Comparison of ENCODE assay signal across 8 cellular contexts in the genomic region with DNA sequence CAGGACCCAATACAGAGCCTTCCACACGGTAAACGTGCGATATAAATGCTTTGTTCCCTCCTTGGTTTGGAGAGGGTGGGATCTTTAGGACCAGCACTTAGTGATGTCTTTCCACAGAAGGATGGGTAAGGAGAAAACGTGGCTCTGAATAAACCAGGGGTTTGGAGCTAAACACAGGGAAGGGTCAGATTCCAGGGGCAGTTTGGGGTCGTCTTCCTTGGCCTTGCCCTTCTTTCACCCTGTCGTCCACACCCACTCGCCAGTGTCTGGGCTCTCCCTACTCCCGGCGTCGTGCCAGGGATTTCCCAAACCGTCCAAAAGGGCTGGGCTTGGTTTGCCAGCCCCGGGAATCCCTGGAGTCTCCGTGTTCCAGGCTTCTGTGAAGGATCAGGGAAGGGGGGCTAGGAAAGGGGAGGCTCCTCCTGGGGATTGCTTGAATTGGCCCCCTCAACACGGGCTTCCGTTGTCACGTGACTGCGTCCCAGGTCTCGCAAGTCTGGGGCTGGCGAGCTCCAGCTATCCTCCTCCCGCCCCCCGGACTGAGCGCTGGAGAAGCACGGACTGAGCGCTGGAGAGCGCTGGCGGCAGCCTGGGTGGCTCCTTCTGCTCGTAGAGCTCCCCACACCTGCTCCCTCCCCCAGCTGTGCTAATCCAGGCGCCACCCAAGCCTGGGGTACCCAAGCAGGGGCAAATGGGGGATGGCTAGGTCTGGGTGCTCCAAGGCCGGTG. TPM values are rescaled to one million over a fixed set of nuclear protein-coding genes. Genes with fewer than 3 reads are reported as not detected.
DNase-seq lines count a peak whose midpoint lies in the region; ATAC-seq, FAIRE-seq and TF ChIP-seq lines count a peak whose summit lies in the region.

No MANE protein-coding gene starts in this region.

- H3K9me3 ChIP-seq in ES-I3 (ENCODE audit: control insufficient read depth, insufficient read depth, low read length) (no peaks in the 10 kb centered on the region), K562 (replicated peaks; ENCODE audit: control insufficient read depth, insufficient read depth, low read depth, low read length) (no peaks in the 10 kb centered on the region), hepatocyte (ENCODE audit: low read depth) (no peaks in the 10 kb centered on the region), prostate gland (no peaks in the 10 kb centered on the region)

- H3K9me2 ChIP-seq in hepatocyte (replicated peaks; ENCODE audit: insufficient read depth), result no peaks in the 10 kb centered on the region

- H4K20me1 ChIP-seq in K562 (replicated peaks; ENCODE audit: control insufficient read depth, insufficient read depth, low read length) (no peaks in the 10 kb centered on the region), hepatocyte (ENCODE audit: insufficient read depth, poor library complexity, severe bottlenecking) (no peaks in the 10 kb centered on the region)

- H3K36me3 ChIP-seq in ES-I3 (ENCODE audit: insufficient read depth, low read length), result no peaks in the 10 kb centered on the region
- H3K36me3 ChIP-seq in K562 (ENCODE audit: control insufficient read depth, insufficient read depth, low read length), result no peaks in the 10 kb centered on the region
- H3K36me3 ChIP-seq in hepatocyte (replicated peaks; ENCODE audit: insufficient read depth, low read depth), result no peaks in the 10 kb centered on the region
- H3K36me3 ChIP-seq in prostate gland, result no peaks in the 10 kb centered on the region

- ATAC-seq in HG02943 (IDR thresholded peaks at IDR 0.05; ENCODE audit: low read depth, unreplicated experiment) (peak; percentile 1), K562 (peak; percentile 62)

- H3K79me2 ChIP-seq in K562 (ENCODE audit: control insufficient read depth, insufficient read depth, low read length) (no peaks in the 10 kb centered on the region; the same call in 2 of the 3 replicates), hepatocyte (no peaks in the 10 kb centered on the region)

- FAIRE-seq in K562 (lab: Jason Lieb, UNC), result peak; percentile 44

- H3K4me2 ChIP-seq in K562 (ENCODE audit: insufficient read depth, low read length) (peak overlapping the region; percentile 88), hepatocyte (peak overlapping the region; percentile 90)

- TF ChIP-seq RAD21 in K562 (CRISPR knock-in tag; conservative IDR thresholded peaks at IDR 0.05 in 1 of 2, IDR thresholded peaks at IDR 0.05 in 1 of 2), result no peak

- H3K9ac ChIP-seq in ES-I3 (ENCODE audit: low read depth, low read length) (peak overlapping the region; percentile 65), K562 (ENCODE audit: insufficient read depth in 1 of 2, low read depth in 2 of 2, low read length in 2 of 2) (peak overlapping the region; percentile 81 to 95)

- WGBS in K562 (ENCODE audit: insufficient coverage, low coverage, missing lambda C conversion rate), result 8% methylated on average over 29 of the region's 29 CpGs
- 4% methylated on average over 29 of the region's 29 CpGs for WGBS in hepatocyte (ENCODE audit: low lambda C conversion rate, missing lambda C conversion rate)
- under 1% methylated on average over 29 of the region's 29 CpGs for WGBS in prostate gland

- TSS peak; percentile 85 for BruUV-seq in K562 (replicated peaks; lab: Mats Ljungman, UMichigan)

- no peaks in the 10 kb centered on the region for H3K27me3 ChIP-seq in K562 (ENCODE audit: control insufficient read depth in 2 of 2, insufficient read depth in 2 of 2, low read length in 2 of 2)
- no peaks in the 10 kb centered on the region for H3K27me3 ChIP-seq in hepatocyte
- H3K27me3 ChIP-seq in prostate gland (replicated peaks; ENCODE audit: insufficient read depth), result no peaks in the 10 kb centered on the region

- no peak for TF ChIP-seq EP300 in K562 (IDR thresholded peaks at IDR 0.05; ENCODE audit: low read length)

- intact Hi-C loops in K562 (cut with micrococcal nuclease), result no loop called here
- intact Hi-C loops in prostate gland (cut with DNase I), result no loop called here

- in situ Hi-C loops in K562 (cut with MboI), result no loop called here

- CTCF ChIA-PET in K562 (lab: Yijun Ruan, JAX; ENCODE audit: low intra/inter-chr PET ratio), result interaction anchor here (0.6 kb wide), 1 partner anchor 114 kb away, joined by 3 read pairs; no protein-coding TSS in a partner anchor

- TF ChIP-seq POLR2A in K562 (conservative IDR thresholded peaks at IDR 0.05) (no peak; the same call in 1 of the 2 replicates), prostate gland (IDR thresholded peaks at IDR 0.05) (peak; percentile 37)

- H2AFZ ChIP-seq in K562 (ENCODE audit: low read depth, low read length), result peak overlapping the region; percentile 96
- peak overlapping the region; percentile 15 for H2AFZ ChIP-seq in hepatocyte

- POLR2A ChIA-PET in K562 (lab: Yijun Ruan, JAX), result interaction anchor here (0.6 to 1.5 kb wide), 18 partner anchors 10 to 1553 kb away, joined by 3 to 5 read pairs (median 4); a partner anchor contains a TSS

- peak overlapping the region; percentile 95 for H3K27ac ChIP-seq in K562 (ENCODE audit: extremely low read depth, low read depth, low read length)
- H3K27ac ChIP-seq in hepatocyte, result peak overlapping the region; percentile 100
- H3K27ac ChIP-seq in prostate gland, result peak overlapping the region; percentile 99 to 100

- DNase-seq in 8988T, result peak; percentile 80
- DNase-seq in NCI-H69 (lab: John Stamatoyannopoulos, UW), result peak; percentile 79
- peak; percentile 78 to 82 (median 82) for DNase-seq in K562 (ENCODE audit: extremely low read depth in 1 of 4, low spot score in 3 of 4)
- peak; percentile 93 for DNase-seq in hepatocyte (ENCODE audit: low spot score)
- peak; percentile 87 for DNase-seq in prostate gland (ENCODE audit: low spot score)
- DNase-seq in pons (ENCODE audit: low spot score), result no peak

- H3K4me1 ChIP-seq in ES-I3 (ENCODE audit: insufficient read depth, low read length) (peaks cover 28% of the 10 kb centered on the region), K562 (replicated peaks in 1 of 2; ENCODE audit: control insufficient read depth in 2 of 2, insufficient read depth in 2 of 2, low read length in 2 of 2) (peaks cover 55 to 74% of the 10 kb centered on the region in 2 experiments), hepatocyte (ENCODE audit: insufficient read depth) (peaks cover 76% of the 10 kb centered on the region), prostate gland (replicated peaks) (peaks cover 73% of the 10 kb centered on the region)

- H3K4me3 ChIP-seq in K562 (peak overlapping the region; percentile 46), hepatocyte (peak overlapping the region; percentile 45), prostate gland (peak overlapping the region; percentile 22 to 51)

- H3K9me1 ChIP-seq in K562 (ENCODE audit: control insufficient read depth, insufficient read depth, low read length), result no peaks in the 10 kb centered on the region

- 0 out of 6 replicates have a peak, but pooled peaks of 1 of the 3 experiments have one; percentile 7 for TF ChIP-seq CTCF in K562 (IDR thresholded peaks at IDR 0.05 in 2 of 3, conservative IDR thresholded peaks at IDR 0.05 in 1 of 3; ENCODE audit: insufficient read depth in 2 of 3, low read depth in 1 of 3, low read length in 3 of 3)
- no peak for TF ChIP-seq CTCF in hepatocyte (IDR thresholded peaks at IDR 0.05; ENCODE audit: poor library complexity)
- no peak for TF ChIP-seq CTCF in prostate gland (IDR thresholded peaks at IDR 0.05)

RNA-seq across cellular contexts. Expression of a gene that starts 9.5 kb away (rescaled TPM):
- not detected in 2 replicates for total RNA-seq in K562 (2011; cell fraction: chromatin; rRNA removed; ENCODE audit: low replicate concordance)
- 0.50 TPM in 1 of 2 replicates, not detected in the other for total RNA-seq in K562 (2011; cell fraction: nucleolus; rRNA removed)
- total RNA-seq in K562 (2011; cell fraction: nucleoplasm; rRNA removed), result not detected in 2 replicates
- total RNA-seq in K562 (2014; rRNA removed) (0.09 TPM in 1 of 2 replicates, not detected in the other), K562 (2014; rRNA removed; fragmentation: Illumina TruSeq; extraction: Trizol) (0.36 TPM in 1 of 2 replicates, not detected in the other), K562 (2015; rRNA removed; fragmentation: Illumina TruSeq; extraction: Trizol) (not detected in 2 replicates), K562 (2021) (0.13 and 0.35 TPM in 2 replicates), hepatocyte (0.83 and 1.4 TPM in 2 replicates), prostate gland (1 to 10 TPM; 1.7 to 4.4 TPM)
- polyA plus RNA-seq in K562 (2011; rRNA removed) (0.26 and 0.45 TPM in 2 replicates), K562 (2014; fragmentation: Illumina TruSeq; extraction: Trizol) (0.36 TPM in 1 of 2 replicates, not detected in the other), K562 (2014; fragmentation: Nextera tagmentation; extraction: Ambion mirVana) (under 1 TPM in 1 of 2 experiments, not detected in 1; 0.13 TPM), K562 (2014; rRNA removed) (0.58 TPM in 1 of 2 replicates, not detected in the other), hepatocyte (2.5 and 3.2 TPM in 2 replicates)
- 0.07 and 0.21 TPM in 2 replicates for polyA plus RNA-seq in K562 (2011; cell fraction: cytosol; rRNA removed)
- polyA plus RNA-seq in K562 (2011; cell fraction: nucleus; rRNA removed), result 1.4 TPM in 2 replicates
- 0.26 and 1.6 TPM in 2 replicates for polyA plus RNA-seq in K562 (2012)
- polyA minus RNA-seq in K562 (2011; rRNA and poly(A)+ RNA removed), result 0.18 and 0.46 TPM in 2 replicates
- polyA minus RNA-seq in K562 (2011; cell fraction: cytosol; rRNA and poly(A)+ RNA removed), result not detected in 2 replicates
- 0.27 TPM in 1 of 2 replicates, not detected in the other for polyA minus RNA-seq in K562 (2011; cell fraction: nucleus; rRNA and poly(A)+ RNA removed)

RNA-seq across cellular contexts. Expression of a gene that starts 38.7 kb away (rescaled TPM):
- total RNA-seq in K562 (2011; cell fraction: chromatin; rRNA removed; ENCODE audit: low replicate concordance), result 23.5 and 58.7 TPM in 2 replicates
- total RNA-seq in K562 (2011; cell fraction: nucleolus; rRNA removed), result 14.5 and 19.2 TPM in 2 replicates
- total RNA-seq in K562 (2011; cell fraction: nucleoplasm; rRNA removed), result 38.3 and 72.2 TPM in 2 replicates
- total RNA-seq in K562 (2014; rRNA removed) (75.0 and 82.8 TPM in 2 replicates), K562 (2014; rRNA removed; fragmentation: Illumina TruSeq; extraction: Trizol) (54.2 and 65.9 TPM in 2 replicates), K562 (2015; rRNA removed; fragmentation: Illumina TruSeq; extraction: Trizol) (39.9 and 43.8 TPM in 2 replicates), K562 (2021) (92.0 and 104 TPM in 2 replicates), hepatocyte (73.6 and 78.8 TPM in 2 replicates), prostate gland (100 to 1,000 TPM; 201 to 248 TPM)
- polyA plus RNA-seq in K562 (2011; rRNA removed) (59.7 and 86.1 TPM in 2 replicates), K562 (2014; fragmentation: Illumina TruSeq; extraction: Trizol) (128 and 151 TPM in 2 replicates), K562 (2014; fragmentation: Nextera tagmentation; extraction: Ambion mirVana) (10 to 100 TPM; 32.7 to 46.1 TPM), K562 (2014; rRNA removed) (76.6 and 76.8 TPM in 2 replicates), hepatocyte (233 and 254 TPM in 2 replicates)
- 22.1 and 33.5 TPM in 2 replicates for polyA plus RNA-seq in K562 (2011; cell fraction: cytosol; rRNA removed)
- 22.5 and 23.2 TPM in 2 replicates for polyA plus RNA-seq in K562 (2011; cell fraction: nucleus; rRNA removed)
- polyA plus RNA-seq in K562 (2012), result 43.9 and 85.0 TPM in 2 replicates
- 71.5 and 74.0 TPM in 2 replicates for polyA minus RNA-seq in K562 (2011; rRNA and poly(A)+ RNA removed)
- polyA minus RNA-seq in K562 (2011; cell fraction: cytosol; rRNA and poly(A)+ RNA removed), result 31.1 and 38.9 TPM in 2 replicates
- 13.3 and 18.5 TPM in 2 replicates for polyA minus RNA-seq in K562 (2011; cell fraction: nucleus; rRNA and poly(A)+ RNA removed)

RNA-seq across cellular contexts. Expression of a gene that starts 49.0 kb away (rescaled TPM):
- total RNA-seq in K562 (2011; cell fraction: chromatin; rRNA removed; ENCODE audit: low replicate concordance), result not detected in 2 replicates
- not detected in 2 replicates for total RNA-seq in K562 (2011; cell fraction: nucleolus; rRNA removed)
- not detected in 2 replicates for total RNA-seq in K562 (2011; cell fraction: nucleoplasm; rRNA removed)
- total RNA-seq in K562 (2014; rRNA removed) (not detected in 2 replicates), K562 (2014; rRNA removed; fragmentation: Illumina TruSeq; extraction: Trizol) (not detected in 2 replicates), K562 (2015; rRNA removed; fragmentation: Illumina TruSeq; extraction: Trizol) (not detected in 2 replicates), K562 (2021) (not detected in 2 replicates), hepatocyte (not detected in 2 replicates), prostate gland (not detected)
- polyA plus RNA-seq in K562 (2011; rRNA removed) (not detected in 2 replicates), K562 (2014; fragmentation: Illumina TruSeq; extraction: Trizol) (not detected in 2 replicates), K562 (2014; fragmentation: Nextera tagmentation; extraction: Ambion mirVana) (not detected), K562 (2014; rRNA removed) (not detected in 2 replicates), hepatocyte (not detected in 2 replicates)
- polyA plus RNA-seq in K562 (2011; cell fraction: cytosol; rRNA removed), result not detected in 2 replicates
- polyA plus RNA-seq in K562 (2011; cell fraction: nucleus; rRNA removed), result not detected in 2 replicates
- polyA plus RNA-seq in K562 (2012), result not detected in 2 replicates
- not detected in 2 replicates for polyA minus RNA-seq in K562 (2011; rRNA and poly(A)+ RNA removed)
- not detected in 2 replicates for polyA minus RNA-seq in K562 (2011; cell fraction: cytosol; rRNA and poly(A)+ RNA removed)
- polyA minus RNA-seq in K562 (2011; cell fraction: nucleus; rRNA and poly(A)+ RNA removed), result not detected in 2 replicates

RNA-seq across cellular contexts. Expression of a gene that starts 53.4 kb away (rescaled TPM):
- total RNA-seq in K562 (2011; cell fraction: chromatin; rRNA removed; ENCODE audit: low replicate concordance), result not detected in 2 replicates
- not detected in 2 replicates for total RNA-seq in K562 (2011; cell fraction: nucleolus; rRNA removed)
- not detected in 2 replicates for total RNA-seq in K562 (2011; cell fraction: nucleoplasm; rRNA removed)
- not detected in 2 replicates for total RNA-seq in K562 (2014; rRNA removed)
- total RNA-seq in K562 (2014; rRNA removed; fragmentation: Illumina TruSeq; extraction: Trizol), result not detected in 2 replicates
- total RNA-seq in K562 (2015; rRNA removed; fragmentation: Illumina TruSeq; extraction: Trizol), result not detected in 2 replicates
- not detected in 2 replicates for total RNA-seq in K562 (2021)
- not detected in 2 replicates for polyA plus RNA-seq in K562 (2011; rRNA removed)
- not detected in 2 replicates for polyA plus RNA-seq in K562 (2011; cell fraction: cytosol; rRNA removed)
- not detected in 2 replicates for polyA plus RNA-seq in K562 (2011; cell fraction: nucleus; rRNA removed)
- polyA plus RNA-seq in K562 (2012), result not detected in 2 replicates
- not detected in 2 replicates for polyA plus RNA-seq in K562 (2014; fragmentation: Illumina TruSeq; extraction: Trizol)
- not detected for polyA plus RNA-seq in K562 (2014; fragmentation: Nextera tagmentation; extraction: Ambion mirVana)
- not detected in 2 replicates for polyA plus RNA-seq in K562 (2014; rRNA removed)
- polyA minus RNA-seq in K562 (2011; rRNA and poly(A)+ RNA removed), result not detected in 2 replicates
- polyA minus RNA-seq in K562 (2011; cell fraction: cytosol; rRNA and poly(A)+ RNA removed), result not detected in 2 replicates
- polyA minus RNA-seq in K562 (2011; cell fraction: nucleus; rRNA and poly(A)+ RNA removed), result not detected in 2 replicates
- total RNA-seq in hepatocyte, result not detected in 2 replicates
- not detected in 2 replicates for polyA plus RNA-seq in hepatocyte
- not detected for total RNA-seq in prostate gland
